In genomic region chr12:57238854-57239554, GRCh38 we compare ENCODE assay signal across 1 cellular context.
A peak's percentile ranks its signal among the peaks of the same experiment; 100 is the strongest.
TF ChIP-seq lines count a peak whose summit lies in the region.

No MANE protein-coding gene starts in this region.

TF ChIP-seq in HEK293, 187 proteins besides CTCF, POLR2A, EP300 and RAD21 (continued from another document and continues in another):
- TF ChIP-seq ZNF184 (tag by site-specific recombination; IDR thresholded peaks at IDR 0.05) (no peak), SP7 (tag by site-specific recombination; IDR thresholded peaks at IDR 0.05) (peak; percentile 80), ZNF18 (tag by site-specific recombination; IDR thresholded peaks at IDR 0.05) (no peak), ZNF391 (tag by site-specific recombination; IDR thresholded peaks at IDR 0.05; ENCODE audit: borderline replicate concordance, low read depth) (peak; percentile 66; the same call in 1 of the 2 replicates), KLF17 (tag by site-specific recombination; IDR thresholded peaks at IDR 0.05) (peak; percentile 90), ZNF324 (tag by site-specific recombination; IDR thresholded peaks at IDR 0.05) (peak; percentile 84; the same call in 1 of the 2 replicates), ZNF2 (tag by site-specific recombination; IDR thresholded peaks at IDR 0.05) (peak; percentile 66), ZNF654 (tag by site-specific recombination; IDR thresholded peaks at IDR 0.05; ENCODE audit: low read depth) (peak; percentile 54), ZNF530 (tag by site-specific recombination; IDR thresholded peaks at IDR 0.05; ENCODE audit: low read depth) (no peak), ZNF558 (tag by site-specific recombination; IDR thresholded peaks at IDR 0.05) (0 out of 2 replicates have a peak, but pooled peaks have one; percentile 39), INSM2 (tag by site-specific recombination; IDR thresholded peaks at IDR 0.05) (0 out of 2 replicates have a peak, but pooled peaks have one; percentile 30), ZNF341 (tag by site-specific recombination; IDR thresholded peaks at IDR 0.05; ENCODE audit: low read depth) (no peak), ZBTB7A (tag by site-specific recombination; IDR thresholded peaks at IDR 0.05; ENCODE audit: low read depth) (peak; percentile 60; the same call in 1 of the 2 replicates), ZSCAN4 (tag by site-specific recombination; IDR thresholded peaks at IDR 0.05) (0 out of 2 replicates have a peak, but pooled peaks have one; percentile 53), ZNF76 (tag by site-specific recombination; IDR thresholded peaks at IDR 0.05; ENCODE audit: borderline replicate concordance, low read depth) (peak; percentile 41), ZNF146 (tag by site-specific recombination; IDR thresholded peaks at IDR 0.05) (0 out of 2 replicates have a peak, but pooled peaks have one; percentile 6), TRIM28 (IDR thresholded peaks at IDR 0.05; ENCODE audit: borderline replicate concordance, low read length) (no peak), ZNF639 (tag by site-specific recombination; IDR thresholded peaks at IDR 0.05) (peak; percentile 81; the same call in 1 of the 2 replicates), ZNF174 (tag by site-specific recombination; IDR thresholded peaks at IDR 0.05) (no peak), PRDM4 (tag by site-specific recombination; IDR thresholded peaks at IDR 0.05) (0 out of 2 replicates have a peak, but pooled peaks have one; percentile 13), ZEB2 (tag by site-specific recombination; IDR thresholded peaks at IDR 0.05) (peak; percentile 93), KLF7 (tag by site-specific recombination; IDR thresholded peaks at IDR 0.05; ENCODE audit: borderline replicate concordance) (peak; percentile 38; the same call in 1 of the 2 replicates), ZNF302 (tag by site-specific recombination; IDR thresholded peaks at IDR 0.05; ENCODE audit: low read depth) (no peak), ZFP37 (tag by site-specific recombination; IDR thresholded peaks at IDR 0.05) (0 out of 2 replicates have a peak, but pooled peaks have one; percentile 46), ZIC2 (tag by site-specific recombination; IDR thresholded peaks at IDR 0.05) (peak; percentile 98), ZNF629 (tag by site-specific recombination; IDR thresholded peaks at IDR 0.05) (peak; percentile 72), ZBTB26 (tag by site-specific recombination; optimal IDR thresholded peaks at IDR 0.05) (peak; percentile 72), KLF16 (tag by site-specific recombination; IDR thresholded peaks at IDR 0.05) (peak; percentile 90; the same call in 1 of the 2 replicates), ZBTB21 (tag by site-specific recombination; IDR thresholded peaks at IDR 0.05) (0 out of 2 replicates have a peak, but pooled peaks have one; percentile 49), SP2 (tag by site-specific recombination; IDR thresholded peaks at IDR 0.05) (peak; percentile 74), WT1 (tag by site-specific recombination; IDR thresholded peaks at IDR 0.05) (no peak; the same call in 1 of the 2 replicates), REPIN1 (tag by site-specific recombination; IDR thresholded peaks at IDR 0.05; ENCODE audit: low read depth) (peak; percentile 21; the same call in 1 of the 2 replicates), ZSCAN30 (tag by site-specific recombination; IDR thresholded peaks at IDR 0.05) (peak; percentile 97), ZNF843 (tag by site-specific recombination; IDR thresholded peaks at IDR 0.05) (peak; percentile 51; the same call in 1 of the 2 replicates), KLF8 (tag by site-specific recombination; IDR thresholded peaks at IDR 0.05) (peak; percentile 90), ZNF449 (tag by site-specific recombination; IDR thresholded peaks at IDR 0.05) (peak; percentile 30; the same call in 1 of the 2 replicates), ZNF398 (tag by site-specific recombination; IDR thresholded peaks at IDR 0.05) (peak; percentile 14; the same call in 1 of the 2 replicates), BCL11A (tag by site-specific recombination; IDR thresholded peaks at IDR 0.05; ENCODE audit: low read depth) (peak; percentile 65; the same call in 1 of the 2 replicates), GFI1B (tag by site-specific recombination; IDR thresholded peaks at IDR 0.05) (no peak), ZBTB11 (tag by site-specific recombination; conservative IDR thresholded peaks at IDR 0.05; ENCODE audit: low read depth) (0 out of 2 replicates have a peak, but pooled peaks have one; percentile 24), ZNF239 (tag by site-specific recombination; IDR thresholded peaks at IDR 0.05) (no peak), ZBTB48 (tag by site-specific recombination; IDR thresholded peaks at IDR 0.05) (peak; percentile 45; the same call in 1 of the 2 replicates), ZBTB8A (tag by site-specific recombination; IDR thresholded peaks at IDR 0.05) (peak; percentile 76), IKZF3 (tag by site-specific recombination; IDR thresholded peaks at IDR 0.05) (peak; percentile 95), GLIS2 (tag by site-specific recombination; IDR thresholded peaks at IDR 0.05) (peak; percentile 79), ZFP69B (tag by site-specific recombination; IDR thresholded peaks at IDR 0.05) (peak; percentile 83)
